In genomic region chr3:61914277-61914676, GRCh38 we compare ENCODE assay signal across 19 cellular contexts.
"Had no signal": no experiment of that assay in that cellular context is flagged by ENCODE, and none has a peak within 500 bp of the region (broad histone marks: within the 10 kb centered on the region; RNA-seq: fewer than 3 reads in every experiment).

No MANE protein-coding gene starts in this region.

- H3K4me3 ChIP-seq: dorsolateral prefrontal cortex, lung, spleen, thoracic aorta, upper lobe of right lung had no signal

- ATAC-seq: activated CD8-positive, alpha-beta T cell treated with anti-CD3 and anti-CD28 coated beads for 36 hours; activated T-helper 17 cell treated with anti-CD3 and anti-CD28 coated beads, Interleukin-2, amount 50 U/mL, for 72 hours; left colon; stimulated activated memory B cell treated with anti-CD40 and anti-IgM and Interleukin-4, amounts not matched to agents 10 μg/mL and 1 μg/mL and 100 μg/mL, for 72 hours; upper lobe of right lung had no signal

- DNase-seq: activated CD4-positive, alpha-beta T cell treated with anti-CD3 and anti-CD28 coated beads for 4 hours; activated CD8-positive, alpha-beta T cell treated with anti-CD3 and anti-CD28 coated beads for 36 hours; activated naive CD4-positive, alpha-beta T cell; activated T-cell treated with anti-CD3 and anti-CD28 coated beads, Interleukin-2, amount 50 U/mL, for 1 hour; anterior cingulate cortex; central memory CD4-positive, alpha-beta T cell; dorsolateral prefrontal cortex; hippocampal formation; left colon; midbrain; nucleus accumbens; posterior cingulate gyrus; spleen; stimulated activated CD4-positive, alpha-beta T cell treated with anti-CD3 and anti-CD28 coated beads, Interleukin-4, amount 100 ng/mL, for 4 hours; upper lobe of right lung had no signal
